Comparison of ENCODE assay signal across 17 cellular contexts in genomic region chr6:100230976-100231316, GRCh38.
DNase-seq lines count a peak whose midpoint lies in the region; ATAC-seq and TF ChIP-seq lines count a peak whose summit lies in the region.
"Had no signal": no experiment of that assay in that cellular context is flagged by ENCODE, and none has a peak within 500 bp of the region (broad histone marks: within the 10 kb centered on the region; RNA-seq: fewer than 3 reads in every experiment).

No MANE protein-coding gene starts in this region.

- H3K36me3 ChIP-seq in SJCRH30 (no peaks in the 10 kb centered on the region), sigmoid colon (no peaks in the 10 kb centered on the region)
- H3K36me3 ChIP-seq: brain microvascular endothelial cell, neural progenitor cell had no signal

- peak; percentile 24 for ATAC-seq in activated CD4-positive, alpha-beta T cell treated with anti-CD3 and anti-CD28 coated beads for 36 hours
- peak; percentile 59 for ATAC-seq in stimulated activated effector memory CD8-positive, alpha-beta T cell treated with anti-CD3 and anti-CD28 coated beads, Interleukin-12 subunit alpha, Interleukin-12 subunit beta, amount 100 ng/mL, for 72 hours
- ATAC-seq in HG02870 (IDR thresholded peaks at IDR 0.05; ENCODE audit: unreplicated experiment) (no peak), GM18498 (IDR thresholded peaks at IDR 0.05; ENCODE audit: unreplicated experiment) (no peak)
- ATAC-seq: CD8-positive, alpha-beta T cell had no signal

- peak overlapping the region; percentile 51 for H3K27ac ChIP-seq in SJCRH30
- H3K27ac ChIP-seq in sigmoid colon: no peak overlapping the region
- H3K27ac ChIP-seq: brain microvascular endothelial cell, neural progenitor cell had no signal

- H3K4me1 ChIP-seq in SJCRH30 (peaks cover 28% of the 10 kb centered on the region), sigmoid colon (peaks cover 0 to 5% (median 0%) of the 10 kb centered on the region in 4 donors)

- no peak for TF ChIP-seq EP300 in sigmoid colon (IDR thresholded peaks at IDR 0.05)

- H3K27me3 Mint-ChIP-seq in activated CD4-positive, alpha-beta T cell treated with anti-CD3 and anti-CD28 coated beads for 36 hours: peaks cover 22% of the 10 kb centered on the region

- no peak overlapping the region for H3K4me3 Mint-ChIP-seq in activated CD4-positive, alpha-beta T cell treated with anti-CD3 and anti-CD28 coated beads for 36 hours
- peak overlapping the region; percentile 49 for H3K4me3 Mint-ChIP-seq in stimulated activated effector memory CD8-positive, alpha-beta T cell treated with anti-CD3 and anti-CD28 coated beads, Interleukin-12 subunit alpha, Interleukin-12 subunit beta, amount 100 ng/mL, for 72 hours
- H3K4me3 Mint-ChIP-seq: activated naive CD4-positive, alpha-beta T cell treated with anti-CD3 and anti-CD28 coated beads, Interleukin-2, amount 10 ng/mL, durations not matched to agents 7 days and 5 days; CD8-positive, alpha-beta T cell; neural progenitor cell had no signal

- no peaks in the 10 kb centered on the region for H3K9me3 Mint-ChIP-seq in activated CD4-positive, alpha-beta T cell treated with anti-CD3 and anti-CD28 coated beads for 36 hours (ENCODE audit: low read depth)
- no peaks in the 10 kb centered on the region for H3K9me3 Mint-ChIP-seq in stimulated activated effector memory CD8-positive, alpha-beta T cell treated with anti-CD3 and anti-CD28 coated beads, Interleukin-12 subunit alpha, Interleukin-12 subunit beta, amount 100 ng/mL, for 72 hours
- H3K9me3 Mint-ChIP-seq: activated naive CD4-positive, alpha-beta T cell treated with anti-CD3 and anti-CD28 coated beads, Interleukin-2, amount 10 ng/mL, durations not matched to agents 7 days and 5 days; CD8-positive, alpha-beta T cell; neural progenitor cell had no signal

- H3K27ac Mint-ChIP-seq in activated CD4-positive, alpha-beta T cell treated with anti-CD3 and anti-CD28 coated beads for 36 hours: no peak overlapping the region
- H3K27ac Mint-ChIP-seq in stimulated activated effector memory CD8-positive, alpha-beta T cell treated with anti-CD3 and anti-CD28 coated beads, Interleukin-12 subunit alpha, Interleukin-12 subunit beta, amount 100 ng/mL, for 72 hours: peak overlapping the region; percentile 68
- H3K27ac Mint-ChIP-seq: activated naive CD4-positive, alpha-beta T cell treated with anti-CD3 and anti-CD28 coated beads, Interleukin-2, amount 10 ng/mL, durations not matched to agents 7 days and 5 days; CD8-positive, alpha-beta T cell; neural progenitor cell had no signal

- TF ChIP-seq CTCF in fibroblast of pulmonary artery (IDR thresholded peaks at IDR 0.05; ENCODE audit: low read length, missing control alignments) (no peak), sigmoid colon (IDR thresholded peaks at IDR 0.05) (no peak)

- intact Hi-C loops in activated CD4-positive, alpha-beta T cell treated with anti-CD3 and anti-CD28 coated beads for 36 hours (cut with DNase I, micrococcal nuclease): no loop called here
- intact Hi-C loops in sigmoid colon (cut with DNase I): no loop called here

- POLR2A ChIA-PET in activated CD4-positive, alpha-beta T cell treated with anti-CD3 and anti-CD28 coated beads for 36 hours (lab: Charles Lee): no interaction called here

- H3K4me3 ChIP-seq in SJCRH30: no peak overlapping the region
- no peak overlapping the region for H3K4me3 ChIP-seq in fibroblast of pulmonary artery (replicated peaks; ENCODE audit: low read depth, low read length)
- no peak overlapping the region for H3K4me3 ChIP-seq in sigmoid colon
- H3K4me3 ChIP-seq: neural progenitor cell had no signal

- H3K9me3 ChIP-seq in SJCRH30 (replicated peaks) (no peaks in the 10 kb centered on the region), sigmoid colon (no peaks in the 10 kb centered on the region)

- no peak for DNase-seq in activated CD4-positive, alpha-beta T cell treated with anti-CD3 and anti-CD28 coated beads for 36 hours
- DNase-seq in activated CD4-positive, alpha-beta T cell treated with anti-CD3 and anti-CD28 coated beads for 4 hours: no peak
- DNase-seq in SJCRH30: no peak
- DNase-seq in fibroblast of pulmonary artery (ENCODE audit: low read depth): peak; percentile 20
- peak in 1 of 2 donors; percentile 56 for DNase-seq in stimulated activated effector memory CD8-positive, alpha-beta T cell treated with anti-CD3 and anti-CD28 coated beads, Interleukin-12 subunit alpha, Interleukin-12 subunit beta, amount 100 ng/mL, for 72 hours (ENCODE audit: low spot score in 2 of 2)
- DNase-seq in sigmoid colon: no peak
- DNase-seq: 8988T; activated naive CD4-positive, alpha-beta T cell treated with anti-CD3 and anti-CD28 coated beads, Interleukin-2, amount 10 ng/mL, durations not matched to agents 7 days and 5 days; brain microvascular endothelial cell; CD8-positive, alpha-beta T cell; GOT3; NCI-H2029 treated with DMSO at 0.1 percent for 48 hours; NCI-H774; stimulated activated naive CD4-positive, alpha-beta T cell treated with Interleukin-2 at 50 U/mL for 16 hours had no signal

- no peaks in the 10 kb centered on the region for H3K36me3 Mint-ChIP-seq in activated CD4-positive, alpha-beta T cell treated with anti-CD3 and anti-CD28 coated beads for 36 hours (ENCODE audit: low read depth)
- no peaks in the 10 kb centered on the region for H3K36me3 Mint-ChIP-seq in stimulated activated effector memory CD8-positive, alpha-beta T cell treated with anti-CD3 and anti-CD28 coated beads, Interleukin-12 subunit alpha, Interleukin-12 subunit beta, amount 100 ng/mL, for 72 hours
- H3K36me3 Mint-ChIP-seq: activated naive CD4-positive, alpha-beta T cell treated with anti-CD3 and anti-CD28 coated beads, Interleukin-2, amount 10 ng/mL, durations not matched to agents 7 days and 5 days; CD8-positive, alpha-beta T cell; neural progenitor cell had no signal

- TF ChIP-seq POLR2A in sigmoid colon (IDR thresholded peaks at IDR 0.05): no peak

- 76 to 88% methylated on average over 1 of the region's 1 CpG for WGBS in sigmoid colon, 2 donors

- H3K27me3 ChIP-seq in SJCRH30 (no peaks in the 10 kb centered on the region), sigmoid colon (no peaks in the 10 kb centered on the region)
- H3K27me3 ChIP-seq: brain microvascular endothelial cell had no signal

- H3K4me1 Mint-ChIP-seq in activated CD4-positive, alpha-beta T cell treated with anti-CD3 and anti-CD28 coated beads for 36 hours: peaks cover 11% of the 10 kb centered on the region
- peaks cover 20% of the 10 kb centered on the region for H3K4me1 Mint-ChIP-seq in stimulated activated effector memory CD8-positive, alpha-beta T cell treated with anti-CD3 and anti-CD28 coated beads, Interleukin-12 subunit alpha, Interleukin-12 subunit beta, amount 100 ng/mL, for 72 hours

- CTCF ChIA-PET in activated CD4-positive, alpha-beta T cell treated with anti-CD3 and anti-CD28 coated beads for 36 hours (lab: Charles Lee): no interaction called here

Comparison
In these comparisons a context has a peak if more than half of its experiments do, and no peak if none do; other contexts are left out.
1. ATAC-seq: peak in activated CD4-positive, alpha-beta T cell treated with anti-CD3 and anti-CD28 coated beads for 36 hours (single experiment) and stimulated activated effector memory CD8-positive, alpha-beta T cell treated with anti-CD3 and anti-CD28 coated beads, Interleukin-12 subunit alpha, Interleukin-12 subunit beta, amount 100 ng/mL, for 72 hours (single experiment); none in HG02870 (single experiment) and GM18498 (single experiment).